20 cellular contexts compared by ENCODE assay signal in genomic region chr17:43734376-43734775, GRCh38. TPM values are rescaled to one million over a fixed set of nuclear protein-coding genes. Genes with fewer than 3 reads are reported as not detected.
A peak's percentile ranks its signal among the peaks of the same experiment; 100 is the strongest.
DNase-seq lines count a peak whose midpoint lies in the region; ATAC-seq and TF ChIP-seq lines count a peak whose summit lies in the region.
"Had no signal": no experiment of that assay in that cellular context is flagged by ENCODE, and none has a peak within 500 bp of the region (broad histone marks: within the 10 kb centered on the region; RNA-seq: fewer than 3 reads in every experiment).

No MANE protein-coding gene starts in this region.

- TF ChIP-seq CTCF in BJ (IDR thresholded peaks at IDR 0.05; ENCODE audit: insufficient read depth, low read depth, low read length) (no peak), choroid plexus epithelial cell (conservative IDR thresholded peaks at IDR 0.05; ENCODE audit: low read depth, low read length) (no peak)

- DNase-seq in BJ (ENCODE audit: low read depth), result peak; percentile 48
- peak; percentile 94 for DNase-seq in LHCN-M2 (ENCODE audit: low read depth)
- DNase-seq in choroid plexus epithelial cell (ENCODE audit: low read depth), result peak; percentile 70
- peak; percentile 23 to 74 for DNase-seq in lung microvascular endothelial cell (ENCODE audit: low read depth in 2 of 2)
- DNase-seq in activated effector memory CD4-positive, alpha-beta T cell treated with Interleukin-2 at 50 U/mL for 16 hours, result no peak
- no peak for DNase-seq in SW480 (ENCODE audit: low spot score)
- DNase-seq in stimulated activated naive CD4-positive, alpha-beta T cell (lab: John Stamatoyannopoulos, UW), result no peak
- DNase-seq: activated CD4-positive, alpha-beta T cell treated with anti-CD3 and anti-CD28 coated beads, Interleukin-2, amount 50 U/mL, for 4 hours; CD4-positive, CD25-positive, alpha-beta regulatory T cell; effector memory CD4-positive, alpha-beta T cell; GOT3; heart right ventricle; left colon; NCI-H187; NCI-H774; SHP77; stimulated activated CD4-positive, alpha-beta T cell treated with anti-CD3 and anti-CD28 coated beads, Interleukin-4, amount 100 ng/mL, for 24 hours had no signal

- no peak for ATAC-seq in HG03196 (IDR thresholded peaks at IDR 0.05; ENCODE audit: unreplicated experiment)
- ATAC-seq: left colon had no signal

- CTCF ChIA-PET in BJ (lab: Yijun Ruan, JAX), result interaction anchor here (1.3 kb wide), 1 partner anchor 26 kb away, joined by 4 read pairs; no protein-coding TSS in a partner anchor

- POLR2A ChIA-PET in BJ (lab: Charles Lee), result no interaction called here

- H3K4me3 ChIP-seq in BJ (ENCODE audit: low read depth, low read length) (no peak overlapping the region), choroid plexus epithelial cell (ENCODE audit: low read depth, low read length) (no peak overlapping the region)
- H3K4me3 ChIP-seq: heart right ventricle had no signal

- H3K27me3 ChIP-seq in BJ (ENCODE audit: control insufficient read depth, insufficient read depth, low read length), result no peaks in the 10 kb centered on the region
- H3K27me3 ChIP-seq: heart right ventricle had no signal

- no peaks in the 10 kb centered on the region for H3K36me3 ChIP-seq in BJ (ENCODE audit: control insufficient read depth, insufficient read depth, low read length)
- H3K36me3 ChIP-seq: heart right ventricle had no signal

RNA-seq across cellular contexts. Expression of gene SOST, which starts 24.2 kb away (rescaled TPM):
- not detected in 2 replicates for polyA plus RNA-seq in BJ (2011; rRNA removed)
- not detected in 2 replicates for polyA minus RNA-seq in BJ (2011; rRNA and poly(A)+ RNA removed)
- not detected in 2 replicates for total RNA-seq in LHCN-M2 (2014; rRNA removed)
- polyA plus RNA-seq in LHCN-M2 (2012), result not detected
- not detected in 2 replicates for total RNA-seq in lung microvascular endothelial cell
- total RNA-seq: activated T-helper 1 cell treated with anti-CD3 and anti-CD28 coated beads, Interleukin-12 subunit alpha, Interleukin-12 subunit beta, Interleukin-2, Interleukin-4 antibody, amounts not matched to agents 30 ng/mL and 10 ng/mL and 1 ng/mL, durations not matched to agents 14 hours and 24 hours and 36 hours; CD4-positive, CD25-positive, alpha-beta regulatory T cell; left colon; ureter had no signal
- polyA plus RNA-seq: CD4-positive, CD25-positive, alpha-beta regulatory T cell had no signal

RNA-seq across cellular contexts. Expression of gene DUSP3, which starts 44.4 kb away (rescaled TPM):
- polyA plus RNA-seq in BJ (2011; rRNA removed), result 27.6 and 27.9 TPM in 2 replicates
- polyA minus RNA-seq in BJ (2011; rRNA and poly(A)+ RNA removed), result 25.5 and 30.5 TPM in 2 replicates
- 55.6 and 59.8 TPM in 2 replicates for total RNA-seq in LHCN-M2 (2014; rRNA removed)
- 52.2 TPM for polyA plus RNA-seq in LHCN-M2 (2012)
- 41.6 and 76.2 TPM in 2 replicates for total RNA-seq in lung microvascular endothelial cell

RNA-seq across cellular contexts. Expression of gene CFAP97D1, which starts 45.9 kb away (rescaled TPM):
- polyA plus RNA-seq in BJ (2011; rRNA removed), result not detected in 2 replicates
- not detected in 2 replicates for polyA minus RNA-seq in BJ (2011; rRNA and poly(A)+ RNA removed)
- total RNA-seq in LHCN-M2 (2014; rRNA removed), result under 0.01 and 0.06 TPM in 2 replicates
- not detected for polyA plus RNA-seq in LHCN-M2 (2012)
- total RNA-seq in lung microvascular endothelial cell, result not detected in 2 replicates
- total RNA-seq: activated T-helper 1 cell treated with anti-CD3 and anti-CD28 coated beads, Interleukin-12 subunit alpha, Interleukin-12 subunit beta, Interleukin-2, Interleukin-4 antibody, amounts not matched to agents 30 ng/mL and 10 ng/mL and 1 ng/mL, durations not matched to agents 14 hours and 24 hours and 36 hours; CD4-positive, CD25-positive, alpha-beta regulatory T cell; left colon; ureter had no signal
- polyA plus RNA-seq: CD4-positive, CD25-positive, alpha-beta regulatory T cell; heart right ventricle had no signal

Comparison
In these comparisons a context has a peak if more than half of its experiments do, and no peak if none do; other contexts are left out.
1. DNase-seq: peak in BJ (single experiment), LHCN-M2 (single experiment), choroid plexus epithelial cell (single experiment) and lung microvascular endothelial cell (2 of 2); none in activated effector memory CD4-positive, alpha-beta T cell treated with Interleukin-2 at 50 U/mL for 16 hours (single experiment), SW480 (single experiment) and stimulated activated naive CD4-positive, alpha-beta T cell (0 of 6).